Comparison of ENCODE assay signal across 8 cellular contexts in genomic region chr10:68153473-68154210, GRCh38. TPM values are rescaled to one million over a fixed set of nuclear protein-coding genes. Genes with fewer than 3 reads are reported as not detected.
A peak's percentile ranks its signal among the peaks of the same experiment; 100 is the strongest.
DNase-seq lines count a peak whose midpoint lies in the region; ATAC-seq and TF ChIP-seq lines count a peak whose summit lies in the region.

No MANE protein-coding gene starts in this region.

- intact Hi-C loops in A673 (cut with micrococcal nuclease; ENCODE audit: unreplicated experiment), result no loop called here
- intact Hi-C loops in PC-9 (cut with micrococcal nuclease; ENCODE audit: unreplicated experiment), result loop anchor here (1.0 kb wide), 4 partner anchors 17 to 79 kb away; no protein-coding TSS in a partner anchor

- H3K4me3 Mint-ChIP-seq in GM23338, result peak overlapping the region; percentile 57

- no peaks in the 10 kb centered on the region for H3F3A ChIP-seq in GM23338 (replicated peaks; ENCODE audit: low read depth)
- peaks cover 17% of the 10 kb centered on the region for H3F3A ChIP-seq in PC-9 (ENCODE audit: insufficient read depth, low read depth)

- 8 to 10% methylated on average over 8 of the region's 8 CpGs for WGBS in tibial nerve, 2 donors

- TF ChIP-seq EP300 in tibial nerve (IDR thresholded peaks at IDR 0.05), result peak in 1 of 2 donors; percentile 58

- BruUV-seq in A673 (replicated peaks; lab: Mats Ljungman, UMichigan) (no TSS peak), PC-9 (replicated peaks; lab: Mats Ljungman, UMichigan) (no TSS peak)

- no peak for TF ChIP-seq CTCF in A673 (conservative IDR thresholded peaks at IDR 0.05; ENCODE audit: low read depth, low read length)
- TF ChIP-seq CTCF in GM23338 (conservative IDR thresholded peaks at IDR 0.05; ENCODE audit: low read depth in 2 of 2), result no peak
- TF ChIP-seq CTCF in PC-9 (conservative IDR thresholded peaks at IDR 0.05), result peak; percentile 25; the same call in 1 of the 2 replicates
- no peak for TF ChIP-seq CTCF in tibial nerve (IDR thresholded peaks at IDR 0.05)

- H3K27me3 ChIP-seq in A673 (replicated peaks; ENCODE audit: insufficient read depth, low read depth, low read length, poor library complexity) (no peaks in the 10 kb centered on the region), GM23338 (ENCODE audit: insufficient read depth) (no peaks in the 10 kb centered on the region), PC-9 (ENCODE audit: insufficient read depth, low read depth) (no peaks in the 10 kb centered on the region), tibial nerve (no peaks in the 10 kb centered on the region)

- POLR2A ChIA-PET in A673 (lab: Charles Lee; ENCODE audit: low non-redundant PET) (no interaction called here), PC-9 (lab: Charles Lee; ENCODE audit: unreplicated experiment) (interaction anchor here (0.6 to 0.7 kb wide), 2 partner anchors 78 to 674 kb away, joined by 4 to 5 read pairs; partner anchors contain the start of gene STOX1)

- H3K4me3 ChIP-seq in A673 (ENCODE audit: low read depth, low read length, poor library complexity, severe bottlenecking), result peak overlapping the region; percentile 20
- H3K4me3 ChIP-seq in GM23338, result peak overlapping the region; percentile 14
- no peak overlapping the region for H3K4me3 ChIP-seq in PC-9
- H3K4me3 ChIP-seq in tibial nerve, result no peak overlapping the region

- H3K9me3 ChIP-seq in A673 (ENCODE audit: low read depth, low read length, poor library complexity, severe bottlenecking) (no peaks in the 10 kb centered on the region), PC-9 (ENCODE audit: insufficient read depth, low read depth) (no peaks in the 10 kb centered on the region), tibial nerve (no peaks in the 10 kb centered on the region)

- peak; percentile 93 for DNase-seq in A673 (ENCODE audit: low spot score)
- peak; percentile 88 for DNase-seq in GM23338 (ENCODE audit: low spot score)
- peak; percentile 80 to 100 for DNase-seq in PC-9
- peak; percentile 99 for DNase-seq in fibroblast of peridontal ligament (ENCODE audit: extremely low read depth)
- peak; percentile 9 for DNase-seq in occipital lobe (lab: John Stamatoyannopoulos, UW)
- no peak for DNase-seq in tibial nerve (ENCODE audit: low spot score in 2 of 2)

- CTCF ChIA-PET in A673 (lab: Charles Lee) (no interaction called here), PC-9 (lab: Charles Lee) (interaction anchor here (0.6 kb wide), 1 partner anchor 17 kb away, joined by 4 read pairs; no protein-coding TSS in a partner anchor)

- H3K4me2 ChIP-seq in GM23338 (peak overlapping the region; percentile 39), PC-9 (peak overlapping the region; percentile 42)

- no peaks in the 10 kb centered on the region for H3K36me3 Mint-ChIP-seq in GM23338 (ENCODE audit: low read depth)

- peak overlapping the region; percentile 97 for H3K27ac Mint-ChIP-seq in GM23338

- H3K27me3 Mint-ChIP-seq in GM23338 (ENCODE audit: insufficient read depth, low read depth, poor library complexity), result peaks cover 3% of the 10 kb centered on the region

- no peaks in the 10 kb centered on the region for H3K9me3 Mint-ChIP-seq in GM23338

- H4K20me1 ChIP-seq in GM23338 (replicated peaks; ENCODE audit: insufficient read depth) (no peaks in the 10 kb centered on the region), PC-9 (ENCODE audit: insufficient read depth) (no peaks in the 10 kb centered on the region)

- H3K36me3 ChIP-seq in A673 (ENCODE audit: insufficient read depth, low read length, poor library complexity, severe bottlenecking) (no peaks in the 10 kb centered on the region), GM23338 (ENCODE audit: insufficient read depth) (no peaks in the 10 kb centered on the region), PC-9 (ENCODE audit: low read depth) (0 out of 2 replicates have a peak, but pooled peaks cover 6% of the 10 kb centered on the region), tibial nerve (no peaks in the 10 kb centered on the region)

- no peak for TF ChIP-seq POLR2A in tibial nerve (IDR thresholded peaks at IDR 0.05)

- H3K4me1 ChIP-seq in A673 (ENCODE audit: insufficient read depth, low read length, poor library complexity, severe bottlenecking) (peaks cover 33% of the 10 kb centered on the region), GM23338 (ENCODE audit: insufficient read depth) (peaks cover 23% of the 10 kb centered on the region), PC-9 (replicated peaks; ENCODE audit: insufficient read depth) (peaks cover 68% of the 10 kb centered on the region), tibial nerve (peaks cover 0 to 24% (median 2%) of the 10 kb centered on the region in 4 donors)

- no peak overlapping the region for H2AFZ ChIP-seq in GM23338
- no peak overlapping the region for H2AFZ ChIP-seq in PC-9

- H3K79me2 ChIP-seq in GM23338 (replicated peaks; ENCODE audit: insufficient read depth), result no peaks in the 10 kb centered on the region
- H3K79me2 ChIP-seq in PC-9 (ENCODE audit: low read depth), result no peaks in the 10 kb centered on the region

- peaks cover 41% of the 10 kb centered on the region for H3K4me1 Mint-ChIP-seq in GM23338

- H3K27ac ChIP-seq in A673 (ENCODE audit: low read depth, low read length, poor library complexity, severe bottlenecking), result peak overlapping the region; percentile 70
- peak overlapping the region; percentile 69 for H3K27ac ChIP-seq in GM23338 (ENCODE audit: low read depth)
- H3K27ac ChIP-seq in PC-9, result peak overlapping the region; percentile 80
- peak overlapping the region in 2 of 4 donors; percentile 32 to 68 for H3K27ac ChIP-seq in tibial nerve

- ATAC-seq in GM23338 (peak; percentile 89), HG03108 (IDR thresholded peaks at IDR 0.05; ENCODE audit: unreplicated experiment) (no peak), HG02884 (IDR thresholded peaks at IDR 0.05; ENCODE audit: unreplicated experiment) (no peak)

- H3K9me2 ChIP-seq in GM23338 (ENCODE audit: insufficient read depth) (no peaks in the 10 kb centered on the region), PC-9 (ENCODE audit: insufficient read depth) (no peaks in the 10 kb centered on the region)

TF ChIP-seq in GM23338, 12 proteins besides CTCF, POLR2A, EP300 and RAD21:
- TF ChIP-seq JUNB (IDR thresholded peaks at IDR 0.05; ENCODE audit: unreplicated experiment), result no peak
- TF ChIP-seq CREB1 (CRISPR knock-in tag; IDR thresholded peaks at IDR 0.05; ENCODE audit: low read depth), result peak; percentile 52; the same call in 1 of the 2 replicates
- TF ChIP-seq EZH2 (IDR thresholded peaks at IDR 0.05; ENCODE audit: low read depth, unreplicated experiment), result no peak

RNA-seq across cellular contexts. Expression of gene MYPN, which starts 44.4 kb away (rescaled TPM):
- total RNA-seq in A673 (2021) (0.87 and 1.7 TPM in 2 replicates), PC-9 (2021) (3.9 and 4.1 TPM in 2 replicates), occipital lobe (not detected), tibial nerve (not detected)
- total RNA-seq in GM23338 (2014; rRNA removed; shearing (Covaris generic)), result not detected in 2 replicates
- polyA plus RNA-seq in GM23338 (2016; fragmentation: Nextera tagmentation; extraction: Ambion mirVana), result not detected in 2 replicates

Comparison
In these comparisons a context has a peak if more than half of its experiments do, and no peak if none do; other contexts are left out.
1. DNase-seq: peak in A673 (single experiment), GM23338 (single experiment), PC-9 (2 of 2), fibroblast of peridontal ligament (single experiment) and occipital lobe (single experiment); none in tibial nerve (0 of 2).
2. H3K4me3 ChIP-seq: peak in A673 (single experiment) and GM23338 (single experiment); none in PC-9 (single experiment) and tibial nerve (0 of 4).